ENCODE assay signal across 23 cellular contexts in genomic region chr12:40917561-40917960, GRCh38.
"Had no signal": no experiment of that assay in that cellular context is flagged by ENCODE, and none has a peak within 500 bp of the region (broad histone marks: within the 10 kb centered on the region; RNA-seq: fewer than 3 reads in every experiment).

No MANE protein-coding gene starts in this region.

- H3K4me2 ChIP-seq: SK-N-SH had no signal

- FAIRE-seq: HepG2 had no signal

- H3K4me3 ChIP-seq: Peyer's patch had no signal

- H3K27ac ChIP-seq: Peyer's patch had no signal

- H3K27me3 ChIP-seq: Peyer's patch had no signal

- H3K9me2 ChIP-seq: SK-N-SH had no signal

- H3K9ac ChIP-seq: SK-N-SH had no signal

- ATAC-seq: HepG2, Right ventricle myocardium inferior, T-cell had no signal

- H3K9me3 ChIP-seq: Peyer's patch, SK-N-SH had no signal

- DNase-seq: IMR-90; Kasumi-1; KG1; NCI-H1048; NCI-H1105; NCI-H1417; NCI-H1436 treated with DMSO at 0.1 percent for 48 hours; NCI-H1694; NCI-H1930; NCI-H2081; NCI-H2171; NCI-H226; NCI-H510A; NCI-H524 treated with DMSO at 0.1 percent for 48 hours; NCI-H69; NCI-H774; NK-92 treated with Interleukin-12 subunit alpha and Interleukin-12 subunit beta, amount 100 ng/mL, for 24 hours; Peyer's patch; SK-N-SH; SW 1271; T-cell had no signal

- H3K4me1 ChIP-seq: Peyer's patch had no signal

- H3K36me3 ChIP-seq: Peyer's patch had no signal
